Comparison of ENCODE assay signal across 16 cellular contexts in the genomic region with DNA sequence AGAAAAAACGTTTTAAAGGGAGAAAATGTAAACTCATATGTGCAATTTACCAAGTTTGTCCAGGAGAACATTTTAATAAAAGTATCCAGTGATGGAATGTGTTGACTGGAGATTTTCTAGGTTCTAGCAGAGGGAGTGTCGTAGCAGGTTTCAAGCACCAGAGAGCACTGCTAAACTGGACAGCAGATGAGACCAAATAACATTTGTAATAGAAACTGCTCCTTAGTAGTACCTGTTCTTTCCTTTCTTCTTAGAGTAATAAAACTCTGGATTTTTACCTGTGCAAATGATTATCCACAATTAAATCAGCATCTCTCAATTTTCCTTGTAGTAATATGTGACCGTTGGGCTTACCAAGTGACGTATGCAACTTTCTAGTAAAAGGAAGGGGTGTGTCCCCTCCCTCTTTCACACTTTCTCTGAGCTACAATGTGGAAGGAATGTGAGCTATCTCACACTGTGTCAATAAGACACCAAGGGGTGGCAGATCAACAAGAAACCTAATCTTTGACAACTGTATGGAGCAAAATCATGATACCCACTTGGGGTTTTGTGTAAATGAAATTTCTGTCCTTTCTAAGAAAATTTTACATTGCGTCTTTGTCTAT. TPM values are rescaled to one million over a fixed set of nuclear protein-coding genes. Genes with fewer than 3 reads are reported as not detected.
DNase-seq lines count a peak whose midpoint lies in the region; ATAC-seq and TF ChIP-seq lines count a peak whose summit lies in the region.
"Had no signal": no experiment of that assay in that cellular context is flagged by ENCODE, and none has a peak within 500 bp of the region (broad histone marks: within the 10 kb centered on the region; RNA-seq: fewer than 3 reads in every experiment).

No MANE protein-coding gene starts in this region.

- WGBS in liver: 53% methylated on average over 5 of the region's 5 CpGs
- WGBS in GM23248 (ENCODE audit: low coverage in 1 of 2, low lambda C conversion rate in 2 of 2, missing lambda C conversion rate in 2 of 2), 2 experiments: 74 to 80% methylated on average over 5 of the region's 5 CpGs

- no peaks in the 10 kb centered on the region for H3K9me2 ChIP-seq in GM23248 (ENCODE audit: insufficient read depth)

- H3K79me2 ChIP-seq in GM23248 (ENCODE audit: insufficient read depth): no peaks in the 10 kb centered on the region

- H4K20me1 ChIP-seq in GM23248 (ENCODE audit: insufficient read depth): no peaks in the 10 kb centered on the region

- H3K9ac ChIP-seq in liver (ENCODE audit: low read depth in 1 of 2, low read length in 2 of 2): no peak overlapping the region
- no peak overlapping the region for H3K9ac ChIP-seq in GM23248

- peak; percentile 11 to 18 for TF ChIP-seq RAD21 in liver (IDR thresholded peaks at IDR 0.05)

- no peaks in the 10 kb centered on the region for H3F3A ChIP-seq in GM23248 (ENCODE audit: insufficient read depth)

- CTCF ChIA-PET in RWPE1 (lab: Yijun Ruan, JAX): no interaction called here

- no peaks in the 10 kb centered on the region for H3K27me3 ChIP-seq in BE2C
- no peaks in the 10 kb centered on the region for H3K27me3 ChIP-seq in liver (ENCODE audit: control insufficient read depth in 4 of 4, insufficient read depth in 4 of 4, low read length in 3 of 4)
- peaks cover 7% of the 10 kb centered on the region for H3K27me3 ChIP-seq in GM23248 (replicated peaks; ENCODE audit: insufficient read depth)
- H3K27me3 ChIP-seq: colonic mucosa, pancreas had no signal

- no peak for DNase-seq in BE2C
- DNase-seq in HT-29 (ENCODE audit: low spot score): peak; percentile 43
- DNase-seq in cardiac fibroblast (ENCODE audit: low read depth in 2 of 2): peak; percentile 20 to 33
- DNase-seq in RWPE1 (ENCODE audit: low spot score): no peak
- DNase-seq in activated CD4-positive, alpha-beta T cell treated with anti-CD3 and anti-CD28 coated beads, Interleukin-2, amount 50 U/mL, for 1 hour: no peak
- DNase-seq in GM23248: no peak
- DNase-seq: activated naive CD4-positive, alpha-beta T cell treated with anti-CD3 and anti-CD28 coated beads, Interleukin-2, amount 50 U/mL, for 16 hours; CD4-positive, CD25-positive, alpha-beta regulatory T cell; colonic mucosa; lower lobe of right lung; NCI-H187; stimulated activated CD4-positive, alpha-beta T cell treated with anti-CD3 and anti-CD28 coated beads, Interleukin-2, amount 100 ng/mL, for 48 hours; stimulated activated naive CD8-positive, alpha-beta T cell treated with anti-CD3 and anti-CD28 coated beads, Interleukin-15, amount 100 ng/mL, for 72 hours had no signal

- in situ Hi-C loops in GM23248 (cut with MboI): no loop called here

- H3K4me1 ChIP-seq in BE2C (no peaks in the 10 kb centered on the region), liver (ENCODE audit: control insufficient read depth in 4 of 4, insufficient read depth in 4 of 4, low read length in 3 of 4) (no peaks in the 10 kb centered on the region), GM23248 (ENCODE audit: insufficient read depth) (no peaks in the 10 kb centered on the region)
- H3K4me1 ChIP-seq: colonic mucosa, lower lobe of right lung, pancreas had no signal

- H3K4me2 ChIP-seq in GM23248 (ENCODE audit: unreplicated experiment): no peak overlapping the region

- peak; percentile 54 for TF ChIP-seq CTCF in BE2C (IDR thresholded peaks at IDR 0.05; ENCODE audit: low read depth, low read length)
- TF ChIP-seq CTCF in cardiac fibroblast (IDR thresholded peaks at IDR 0.05; ENCODE audit: low read depth, low read length): peak; percentile 35
- no peak for TF ChIP-seq CTCF in liver (IDR thresholded peaks at IDR 0.05; ENCODE audit: low read depth, low read length, missing input control)
- no peak for TF ChIP-seq CTCF in RWPE1 (conservative IDR thresholded peaks at IDR 0.05; ENCODE audit: low read depth)

- H3K9me3 ChIP-seq in BE2C (no peaks in the 10 kb centered on the region), liver (ENCODE audit: control insufficient read depth in 4 of 4, low read length in 3 of 4) (no peaks in the 10 kb centered on the region), GM23248 (ENCODE audit: low read depth) (no peaks in the 10 kb centered on the region)
- H3K9me3 ChIP-seq: colonic mucosa, lower lobe of right lung, pancreas had no signal

- no peak overlapping the region for H3K27ac ChIP-seq in liver (ENCODE audit: low read depth in 1 of 2, low read length in 2 of 2)
- no peak overlapping the region for H3K27ac ChIP-seq in RWPE1
- H3K27ac ChIP-seq in GM23248: no peak overlapping the region
- H3K27ac ChIP-seq: colonic mucosa, lower lobe of right lung, pancreas had no signal

- H3K4me3 ChIP-seq in BE2C (ENCODE audit: low read depth, low read length): no peak overlapping the region
- H3K4me3 ChIP-seq in cardiac fibroblast (replicated peaks in 1 of 2; ENCODE audit: low read depth in 2 of 2, low read length in 2 of 2): no peak overlapping the region
- H3K4me3 ChIP-seq in liver (ENCODE audit: low read depth in 1 of 3, low read length in 3 of 3): no peak overlapping the region
- H3K4me3 ChIP-seq in GM23248: no peak overlapping the region
- H3K4me3 ChIP-seq: colonic mucosa, lower lobe of right lung, pancreas had no signal

- no peak for ATAC-seq in GM19324 (IDR thresholded peaks at IDR 0.05; ENCODE audit: low FRiP score, unreplicated experiment)
- ATAC-seq: pancreas; stimulated activated naive CD8-positive, alpha-beta T cell treated with anti-CD3 and anti-CD28 coated beads, Interleukin-15, amount 100 ng/mL, for 72 hours had no signal

- POLR2A ChIA-PET in RWPE1 (lab: Yijun Ruan, JAX; ENCODE audit: low non-redundant PET): no interaction called here

- H2AFZ ChIP-seq in GM23248: no peak overlapping the region

- H3K36me3 ChIP-seq in BE2C (no peaks in the 10 kb centered on the region), liver (ENCODE audit: control insufficient read depth in 4 of 4, insufficient read depth in 3 of 4, low read depth in 1 of 4, low read length in 3 of 4) (no peaks in the 10 kb centered on the region), GM23248 (ENCODE audit: low read depth) (no peaks in the 10 kb centered on the region)
- H3K36me3 ChIP-seq: colonic mucosa, lower lobe of right lung, pancreas had no signal

TF ChIP-seq in liver, 16 proteins besides CTCF, POLR2A, EP300 and RAD21:
- no peak for TF ChIP-seq SP1 (IDR thresholded peaks at IDR 0.05)
- no peak for TF ChIP-seq FOXA1 (IDR thresholded peaks at IDR 0.05)
- TF ChIP-seq ZBTB33 (IDR thresholded peaks at IDR 0.05): no peak
- no peak for TF ChIP-seq HNF4G (IDR thresholded peaks at IDR 0.05)
- TF ChIP-seq JUND (IDR thresholded peaks at IDR 0.05): no peak

RNA-seq across cellular contexts. Expression of gene HPGDS, which starts 9.5 kb away (rescaled TPM):
- 0.54 TPM for polyA plus RNA-seq in BE2C (2012; ENCODE audit: insufficient read depth, insufficient read length, low read depth)
- total RNA-seq in HT-29 (2014; rRNA removed; shearing (Covaris generic)): not detected in 2 replicates
- 1 to 10 TPM in 1 of 2 donors, under 1 TPM in 1; 0.08 to 4.9 TPM for total RNA-seq in liver
- polyA plus RNA-seq in liver (under 1 TPM; 0.12 to 0.25 TPM), GM23248 (2016; fragmentation: Nextera tagmentation; extraction: Ambion mirVana) (not detected in 2 replicates)
- total RNA-seq in GM23248 (2014; rRNA removed; shearing (Covaris generic)): not detected in 2 replicates

Comparison
In these comparisons a context has a peak if more than half of its experiments do, and no peak if none do; other contexts are left out.
1. DNase-seq: peak in HT-29 (single experiment) and cardiac fibroblast (2 of 2); none in BE2C (single experiment), RWPE1 (single experiment), activated CD4-positive, alpha-beta T cell treated with anti-CD3 and anti-CD28 coated beads, Interleukin-2, amount 50 U/mL, for 1 hour (single experiment) and GM23248 (single experiment).
2. CTCF ChIP-seq: peak in BE2C (single experiment) and cardiac fibroblast (single experiment); none in liver (single experiment) and RWPE1 (single experiment).